10 cellular contexts compared by ENCODE assay signal in the genomic region with DNA sequence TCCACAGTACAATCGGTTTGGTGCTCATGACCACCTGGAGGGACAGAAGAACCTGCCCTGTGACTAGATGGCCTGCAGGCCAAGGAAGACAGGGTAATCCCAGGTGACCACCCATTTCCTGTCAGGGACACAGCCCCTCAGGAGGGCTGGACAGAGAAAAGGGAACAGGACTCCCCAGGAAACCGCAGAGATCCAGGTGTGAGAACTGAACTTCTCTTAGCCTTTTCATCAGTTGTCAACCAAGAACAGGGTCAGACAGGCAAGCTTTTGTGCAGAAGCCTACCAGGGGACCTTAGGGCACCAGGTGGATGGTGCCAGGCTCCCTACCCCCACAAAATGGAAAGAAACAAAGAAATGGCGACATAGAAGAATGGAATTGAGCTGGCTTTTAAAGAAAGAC.
A peak's percentile ranks its signal among the peaks of the same experiment; 100 is the strongest.
DNase-seq lines count a peak whose midpoint lies in the region; ATAC-seq, FAIRE-seq and TF ChIP-seq lines count a peak whose summit lies in the region.
"Had no signal": no experiment of that assay in that cellular context is flagged by ENCODE, and none has a peak within 500 bp of the region (broad histone marks: within the 10 kb centered on the region; RNA-seq: fewer than 3 reads in every experiment).

No MANE protein-coding gene starts in this region.

- no peak overlapping the region for H3K4me3 ChIP-seq in adrenal gland
- H3K4me3 ChIP-seq in Karpas-422 (ENCODE audit: low read length) = no peak overlapping the region

- no peaks in the 10 kb centered on the region for H3K27me3 Mint-ChIP-seq in naive thymus-derived CD8-positive, alpha-beta T cell

- no peak overlapping the region for H3K9ac ChIP-seq in Karpas-422 (ENCODE audit: low read length)

- DNase-seq in GM12891 (ENCODE audit: insufficient read length, low spot score) (no peak), adrenal gland (peak in 3 of 7 donors; percentile 11 to 17 (median 14)), Karpas-422 (no peak), NCI-H2171 treated with DMSO at 0.1 percent for 48 hours (lab: John Stamatoyannopoulos, UW) (no peak)
- no peak for DNase-seq in naive thymus-derived CD8-positive, alpha-beta T cell
- DNase-seq: nephron progenitor cell had no signal

- H3K9me2 ChIP-seq in Karpas-422 (replicated peaks; ENCODE audit: insufficient read depth, low read length) = no peaks in the 10 kb centered on the region

- peaks cover 39 to 57% of the 10 kb centered on the region in 2 donors for H3K4me1 ChIP-seq in adrenal gland (replicated peaks in 1 of 2)
- H3K4me1 ChIP-seq in Karpas-422 (ENCODE audit: low read length) = peaks cover 21% of the 10 kb centered on the region

- TF ChIP-seq CTCF in 22Rv1 (IDR thresholded peaks at IDR 0.05) (no peak), adrenal gland (IDR thresholded peaks at IDR 0.05) (no peak)

- H3K36me3 Mint-ChIP-seq in naive thymus-derived CD8-positive, alpha-beta T cell = peaks cover 0 to 4% (median 0%) of the 10 kb centered on the region in 3 donors

- peaks cover 76% of the 10 kb centered on the region; the same call in 1 of the 2 replicates for H4K20me1 ChIP-seq in Karpas-422 (ENCODE audit: insufficient read depth, low read depth, low read length)

- peak overlapping the region in 9 of 10 donors; percentile 5 to 90 (median 41) for H3K4me3 Mint-ChIP-seq in naive thymus-derived CD8-positive, alpha-beta T cell
- H3K4me3 Mint-ChIP-seq: nephron progenitor cell had no signal

- H3K27ac Mint-ChIP-seq in naive thymus-derived CD8-positive, alpha-beta T cell = peak overlapping the region in 9 of 10 donors; percentile 11 to 99 (median 45)

- no peak overlapping the region for H3K4me2 ChIP-seq in Karpas-422 (ENCODE audit: low read depth, low read length, poor library complexity, severe bottlenecking)

- H3K9me3 Mint-ChIP-seq in naive thymus-derived CD8-positive, alpha-beta T cell = no peaks in the 10 kb centered on the region
- H3K9me3 Mint-ChIP-seq: nephron progenitor cell had no signal

- H3K9me3 ChIP-seq in adrenal gland (replicated peaks in 1 of 3) (no peaks in the 10 kb centered on the region), Karpas-422 (ENCODE audit: low read length) (no peaks in the 10 kb centered on the region)

- 65 to 82% (median 70%) methylated on average over 3 of the region's 3 CpGs for WGBS in adrenal gland, 4 donors

- intact Hi-C loops in adrenal gland (cut with DNase I) = no loop called here

- no peaks in the 10 kb centered on the region for H3K79me2 ChIP-seq in Karpas-422 (ENCODE audit: low read length)

- no peak for TF ChIP-seq POLR2A in GM12891 (IDR thresholded peaks at IDR 0.05; ENCODE audit: low read depth, low read length)
- no peak for TF ChIP-seq POLR2A in adrenal gland (IDR thresholded peaks at IDR 0.05)

- peaks cover 63 to 94% (median 90%) of the 10 kb centered on the region in 4 donors for H3K4me1 Mint-ChIP-seq in naive thymus-derived CD8-positive, alpha-beta T cell

- FAIRE-seq in GM12891 (lab: Jason Lieb, UNC) = no peak
- FAIRE-seq: TTC549 had no signal

- POLR2A ChIA-PET in naive thymus-derived CD8-positive, alpha-beta T cell (lab: Charles Lee) = interaction anchor here (1.2 to 6.6 kb wide), 7 partner anchors 8 to 133 kb away, joined by 3 to 70 read pairs (median 4); no protein-coding TSS in a partner anchor

- H3K36me3 ChIP-seq in adrenal gland (replicated peaks in 1 of 2) (no peaks in the 10 kb centered on the region), Karpas-422 (ENCODE audit: insufficient read depth, low read length) (no peaks in the 10 kb centered on the region)

- no peak overlapping the region for H2AFZ ChIP-seq in Karpas-422 (ENCODE audit: low read length)

- H3K27me3 ChIP-seq in adrenal gland (no peaks in the 10 kb centered on the region), Karpas-422 (ENCODE audit: low read length) (no peaks in the 10 kb centered on the region)

- H3K27ac ChIP-seq in 22Rv1 = peak overlapping the region; percentile 61
- H3K27ac ChIP-seq in adrenal gland = peak overlapping the region in 4 of 5 donors; percentile 26 to 91 (median 72)
- no peak overlapping the region for H3K27ac ChIP-seq in Karpas-422 (ENCODE audit: low read length)

- ATAC-seq in naive thymus-derived CD8-positive, alpha-beta T cell = no peak
- no peak for ATAC-seq in HG03354 (IDR thresholded peaks at IDR 0.05; ENCODE audit: poor library complexity, severe bottlenecking, unreplicated experiment)
- no peak for ATAC-seq in HG03025 (IDR thresholded peaks at IDR 0.05; ENCODE audit: low FRiP score, unreplicated experiment)

TF ChIP-seq in GM12891, 5 proteins besides CTCF, POLR2A, EP300 and RAD21:
- peak; percentile 72 for TF ChIP-seq SPI1 (IDR thresholded peaks at IDR 0.05; ENCODE audit: low read depth, low read length)
- TF ChIP-seq POU2F2 (IDR thresholded peaks at IDR 0.05; ENCODE audit: low read depth, low read length) = no peak
